Comparison of ENCODE assay signal across 9 cellular contexts in genomic region chrX:39705299-39705698, GRCh38.
A peak's percentile ranks its signal among the peaks of the same experiment; 100 is the strongest.
DNase-seq lines count a peak whose midpoint lies in the region; ATAC-seq and TF ChIP-seq lines count a peak whose summit lies in the region.
"Had no signal": no experiment of that assay in that cellular context is flagged by ENCODE, and none has a peak within 500 bp of the region (broad histone marks: within the 10 kb centered on the region; RNA-seq: fewer than 3 reads in every experiment).

No MANE protein-coding gene starts in this region.

- TF ChIP-seq POLR2A in right lobe of liver (IDR thresholded peaks at IDR 0.05): no peak

- intact Hi-C loops in MCF 10A (cut with micrococcal nuclease): no loop called here
- intact Hi-C loops in right lobe of liver (cut with DNase I): no loop called here

- no peaks in the 10 kb centered on the region for H3K36me3 Mint-ChIP-seq in MCF 10A (ENCODE audit: insufficient read depth, unreplicated experiment)
- H3K36me3 Mint-ChIP-seq: stimulated activated naive B cell treated with anti-CD40 and anti-IgM and Interleukin-4, amounts not matched to agents 10 μg/mL and 1 μg/mL and 100 μg/mL, for 72 hours had no signal

- H3K4me3 Mint-ChIP-seq in MCF 10A (ENCODE audit: unreplicated experiment): no peak overlapping the region
- H3K4me3 Mint-ChIP-seq: stimulated activated naive B cell treated with anti-CD40 and anti-IgM and Interleukin-4, amounts not matched to agents 10 μg/mL and 1 μg/mL and 100 μg/mL, for 72 hours had no signal

- WGBS in right lobe of liver (ENCODE audit: insufficient coverage, low coverage, low lambda C conversion rate, missing lambda C conversion rate): 0% methylated on average over 2 of the region's 2 CpGs

- no peaks in the 10 kb centered on the region for H3K27me3 ChIP-seq in right lobe of liver

- BruUV-seq in MCF 10A (replicated peaks; lab: Mats Ljungman, UMichigan): no TSS peak

- peak; percentile 41 for DNase-seq in DMS79 treated with DMSO at 0.1 percent for 48 hours (lab: John Stamatoyannopoulos, UW)
- peak; percentile 2 for DNase-seq in NAMALWA (ENCODE audit: low spot score)
- peak; percentile 90 for DNase-seq in MCF 10A (ENCODE audit: unreplicated experiment)
- peak; percentile 84 to 87 (median 86) for DNase-seq in right lobe of liver
- no peak for DNase-seq in NCI-H2081 treated with DMSO at 0.1 percent for 48 hours (lab: John Stamatoyannopoulos, UW)
- DNase-seq in NCI-H187 treated with DMSO at 0.1 percent for 48 hours (lab: John Stamatoyannopoulos, UW): no peak
- DNase-seq: stimulated activated naive B cell treated with anti-CD40 and anti-IgM and Interleukin-4, amounts not matched to agents 10 μg/mL and 1 μg/mL and 100 μg/mL, for 72 hours had no signal

- peaks cover 62% of the 10 kb centered on the region for H3K27me3 Mint-ChIP-seq in MCF 10A (ENCODE audit: insufficient read depth, unreplicated experiment)

- peak; percentile 87 to 96 (median 93) for ATAC-seq in right lobe of liver
- no peak for ATAC-seq in HG03025 (IDR thresholded peaks at IDR 0.05; ENCODE audit: low FRiP score, unreplicated experiment)
- no peak for ATAC-seq in activated CD4-positive, CD25-positive, alpha-beta regulatory T cell treated with anti-CD3 and anti-CD28 coated beads, Interleukin-2, amount 50 U/mL, for 24 hours

- POLR2A ChIA-PET in MCF 10A (lab: Yijun Ruan, JAX): no interaction called here

- H3K4me1 Mint-ChIP-seq in MCF 10A (ENCODE audit: insufficient read depth, unreplicated experiment): peaks cover 5% of the 10 kb centered on the region
- H3K4me1 Mint-ChIP-seq: stimulated activated naive B cell treated with anti-CD40 and anti-IgM and Interleukin-4, amounts not matched to agents 10 μg/mL and 1 μg/mL and 100 μg/mL, for 72 hours had no signal

- H3K9me3 Mint-ChIP-seq in MCF 10A (ENCODE audit: unreplicated experiment): no peaks in the 10 kb centered on the region
- H3K9me3 Mint-ChIP-seq: stimulated activated naive B cell treated with anti-CD40 and anti-IgM and Interleukin-4, amounts not matched to agents 10 μg/mL and 1 μg/mL and 100 μg/mL, for 72 hours had no signal

- no peaks in the 10 kb centered on the region for H3K36me3 ChIP-seq in right lobe of liver

- H3K27ac Mint-ChIP-seq in MCF 10A (ENCODE audit: low read depth, unreplicated experiment): peak overlapping the region; percentile 57
- H3K27ac Mint-ChIP-seq: stimulated activated naive B cell treated with anti-CD40 and anti-IgM and Interleukin-4, amounts not matched to agents 10 μg/mL and 1 μg/mL and 100 μg/mL, for 72 hours had no signal

- CTCF ChIA-PET in MCF 10A (lab: Yijun Ruan, JAX): interaction anchor here (0.6 to 1.2 kb wide), 7 partner anchors 9 to 738 kb away, joined by 3 to 4 read pairs (median 3); no protein-coding TSS in a partner anchor

- H3K4me3 ChIP-seq in right lobe of liver: no peak overlapping the region

- H3K4me1 ChIP-seq in right lobe of liver: no peaks in the 10 kb centered on the region

- peak overlapping the region in 2 of 3 donors; percentile 1 to 61 for H3K27ac ChIP-seq in right lobe of liver

- no peak for TF ChIP-seq CTCF in MCF 10A (IDR thresholded peaks at IDR 0.05; ENCODE audit: unreplicated experiment)
- TF ChIP-seq CTCF in right lobe of liver (IDR thresholded peaks at IDR 0.05): peak; percentile 42 to 52 (median 46)

- no peaks in the 10 kb centered on the region for H3K9me3 ChIP-seq in right lobe of liver

Comparison
In these comparisons a context has a peak if more than half of its experiments do, and no peak if none do; other contexts are left out.
1. DNase-seq: peak in DMS79 treated with DMSO at 0.1 percent for 48 hours (single experiment), NAMALWA (single experiment), MCF 10A (single experiment) and right lobe of liver (3 of 3); none in NCI-H2081 treated with DMSO at 0.1 percent for 48 hours (single experiment) and NCI-H187 treated with DMSO at 0.1 percent for 48 hours (single experiment).
2. ATAC-seq: peak in right lobe of liver (4 of 4); none in HG03025 (single experiment) and activated CD4-positive, CD25-positive, alpha-beta regulatory T cell treated with anti-CD3 and anti-CD28 coated beads, Interleukin-2, amount 50 U/mL, for 24 hours (0 of 2).